20 cellular contexts compared by ENCODE assay signal in genomic region chr6:138211048-138211581, GRCh38. TPM values are rescaled to one million over a fixed set of nuclear protein-coding genes. Genes with fewer than 3 reads are reported as not detected.
DNase-seq lines count a peak whose midpoint lies in the region; ATAC-seq and TF ChIP-seq lines count a peak whose summit lies in the region.
"Had no signal": no experiment of that assay in that cellular context is flagged by ENCODE, and none has a peak within 500 bp of the region (broad histone marks: within the 10 kb centered on the region; RNA-seq: fewer than 3 reads in every experiment).

No MANE protein-coding gene starts in this region.

- H3K9ac ChIP-seq in mucosa of rectum (ENCODE audit: low read depth in 1 of 2, low read length in 2 of 2) = no peak overlapping the region

- DNase-seq in NCI-H146 treated with DMSO at 0.1 percent for 48 hours (lab: John Stamatoyannopoulos, UW; ENCODE audit: unreplicated experiment) (peak; percentile 29), endothelial cell (ENCODE audit: low spot score) (no peak), A172 (ENCODE audit: low spot score) (no peak), SW 1271 (lab: John Stamatoyannopoulos, UW) (no peak), dermis blood vessel endothelial cell (no peak)
- DNase-seq: activated CD4-positive, alpha-beta memory T cell treated with anti-CD3 and anti-CD28 coated beads for 36 hours; activated naive CD4-positive, alpha-beta T cell treated with anti-CD3 and anti-CD28 coated beads, Interleukin-2, amount 50 U/mL, for 16 hours; activated T-cell treated with anti-CD3 and anti-CD28 coated beads, Interleukin-2, amount 50 U/mL, for 1 hour; NCI-H1092; NCI-H774; stimulated activated CD4-positive, alpha-beta T cell treated with anti-CD3 and anti-CD28 coated beads, Interleukin-2, amount 100 ng/mL, for 24 hours had no signal

- no peaks in the 10 kb centered on the region for H3K36me3 ChIP-seq in mucosa of rectum (ENCODE audit: control insufficient read depth in 2 of 2, insufficient read depth in 2 of 2, low read length in 2 of 2)
- H3K36me3 ChIP-seq: esophagus muscularis mucosa had no signal

- H3K9me3 Mint-ChIP-seq in endothelial cell (ENCODE audit: unreplicated experiment) = no peaks in the 10 kb centered on the region
- H3K9me3 Mint-ChIP-seq: activated CD4-positive, alpha-beta memory T cell treated with anti-CD3 and anti-CD28 coated beads for 36 hours; IgD-negative memory B cell had no signal

- H3K27me3 Mint-ChIP-seq in endothelial cell (ENCODE audit: unreplicated experiment) = no peaks in the 10 kb centered on the region

- H3K27me3 ChIP-seq in mucosa of rectum (ENCODE audit: control insufficient read depth in 2 of 2, insufficient read depth in 2 of 2, low read length in 2 of 2) = no peaks in the 10 kb centered on the region
- H3K27me3 ChIP-seq: esophagus muscularis mucosa had no signal

- ATAC-seq in HG03342 (IDR thresholded peaks at IDR 0.05; ENCODE audit: unreplicated experiment) = no peak

- TF ChIP-seq CTCF in C4-2B (conservative IDR thresholded peaks at IDR 0.05) = 0 out of 2 replicates have a peak, but pooled peaks have one; percentile 2
- peak; percentile 28 for TF ChIP-seq CTCF in endothelial cell (IDR thresholded peaks at IDR 0.05; ENCODE audit: unreplicated experiment)

- H3K4me3 ChIP-seq in mucosa of rectum (ENCODE audit: low read length in 2 of 2) = no peak overlapping the region
- H3K4me3 ChIP-seq: esophagus muscularis mucosa had no signal

- H3K27ac ChIP-seq in C4-2B (no peak overlapping the region), mucosa of rectum (ENCODE audit: low read depth in 2 of 2, low read length in 2 of 2) (peak overlapping the region; percentile 29 to 32)
- H3K27ac ChIP-seq: esophagus muscularis mucosa had no signal

- H3K4me1 Mint-ChIP-seq in endothelial cell (ENCODE audit: unreplicated experiment) = no peaks in the 10 kb centered on the region
- H3K4me1 Mint-ChIP-seq: IgD-negative memory B cell had no signal

- H3K27ac Mint-ChIP-seq in endothelial cell (ENCODE audit: unreplicated experiment) = no peak overlapping the region
- H3K27ac Mint-ChIP-seq: activated CD4-positive, alpha-beta memory T cell treated with anti-CD3 and anti-CD28 coated beads for 36 hours; IgD-negative memory B cell had no signal

- no peak overlapping the region for H3K4me3 Mint-ChIP-seq in endothelial cell (ENCODE audit: unreplicated experiment)
- H3K4me3 Mint-ChIP-seq: activated CD4-positive, alpha-beta memory T cell treated with anti-CD3 and anti-CD28 coated beads for 36 hours; IgD-negative memory B cell had no signal

- H3K9me3 ChIP-seq in mucosa of rectum (ENCODE audit: control insufficient read depth in 2 of 2, low read length in 2 of 2) = no peaks in the 10 kb centered on the region
- H3K9me3 ChIP-seq: esophagus muscularis mucosa had no signal

- peaks cover 0 to 4% of the 10 kb centered on the region in 2 donors for H3K4me1 ChIP-seq in mucosa of rectum (ENCODE audit: control insufficient read depth in 2 of 2, insufficient read depth in 2 of 2, low read length in 2 of 2)
- H3K4me1 ChIP-seq: esophagus muscularis mucosa had no signal

- no peaks in the 10 kb centered on the region for H3K36me3 Mint-ChIP-seq in endothelial cell (ENCODE audit: low read depth, unreplicated experiment)
- H3K36me3 Mint-ChIP-seq: activated CD4-positive, alpha-beta memory T cell treated with anti-CD3 and anti-CD28 coated beads for 36 hours; IgD-negative memory B cell had no signal

RNA-seq across cellular contexts. Expression of gene PBOV1, which starts 7.2 kb away (rescaled TPM):
- not detected for total RNA-seq in endothelial cell (ENCODE audit: unreplicated experiment)
- total RNA-seq in A172 (2014; rRNA removed; shearing (Covaris generic)) = not detected in 2 replicates
- not detected in 2 replicates for total RNA-seq in dermis blood vessel endothelial cell
- total RNA-seq: activated CD4-positive, alpha-beta memory T cell treated with anti-CD3 and anti-CD28 coated beads for 36 hours; dermis microvascular lymphatic vessel endothelial cell; esophagus muscularis mucosa; mononuclear cell; omental fat pad; subcutaneous adipose tissue had no signal

RNA-seq across cellular contexts. Expression of gene ARFGEF3, which starts 49.4 kb away (rescaled TPM):
- total RNA-seq in endothelial cell (ENCODE audit: unreplicated experiment) = 6.4 TPM
- total RNA-seq in A172 (2014; rRNA removed; shearing (Covaris generic)) = 3.1 and 3.5 TPM in 2 replicates
- total RNA-seq in dermis blood vessel endothelial cell = 2.0 and 5.8 TPM in 2 replicates
